Comparison of ENCODE assay signal across 20 cellular contexts in genomic region chr3:168398371-168399030, GRCh38.
DNase-seq lines count a peak whose midpoint lies in the region; TF ChIP-seq lines count a peak whose summit lies in the region.
"Had no signal": no experiment of that assay in that cellular context is flagged by ENCODE, and none has a peak within 500 bp of the region (broad histone marks: within the 10 kb centered on the region; RNA-seq: fewer than 3 reads in every experiment).

No MANE protein-coding gene starts in this region.

- no peaks in the 10 kb centered on the region for H3K36me3 Mint-ChIP-seq in CD14-positive monocyte
- H3K36me3 Mint-ChIP-seq: activated naive CD8-positive, alpha-beta T cell treated with anti-CD3 and anti-CD28 coated beads, Interleukin-2, amount 10 ng/mL, durations not matched to agents 7 days and 5 days; CD4-positive, alpha-beta memory T cell had no signal

- TF ChIP-seq CTCF in BJ (IDR thresholded peaks at IDR 0.05; ENCODE audit: insufficient read depth, low read depth, low read length) = no peak
- TF ChIP-seq CTCF in choroid plexus epithelial cell (conservative IDR thresholded peaks at IDR 0.05; ENCODE audit: low read depth, low read length) = no peak
- TF ChIP-seq CTCF in retinal pigment epithelial cell (conservative IDR thresholded peaks at IDR 0.05; ENCODE audit: low read depth, low read length) = no peak
- no peak for TF ChIP-seq CTCF in tibial artery (IDR thresholded peaks at IDR 0.05)
- no peak for TF ChIP-seq CTCF in CD14-positive monocyte (IDR thresholded peaks at IDR 0.05)

- no peak overlapping the region for H3K27ac ChIP-seq in tibial artery
- H3K27ac ChIP-seq: breast epithelium, heart left ventricle, SJSA1 had no signal

- CTCF ChIA-PET in BJ (lab: Yijun Ruan, JAX) = no interaction called here

- DNase-seq in BJ (ENCODE audit: low read depth) (peak; percentile 20), MG63 (peak; percentile 39), choroid plexus epithelial cell (ENCODE audit: low read depth) (peak; percentile 62), retinal pigment epithelial cell (ENCODE audit: low read depth) (peak; percentile 15), tibial artery (no peak), CD14-positive monocyte (ENCODE audit: low spot score) (no peak), midbrain (lab: John Stamatoyannopoulos, UW) (no peak)
- DNase-seq: activated CD4-positive, alpha-beta T cell treated with anti-CD3 and anti-CD28 coated beads for 1 hour; activated CD8-positive, alpha-beta T cell treated with anti-CD3 and anti-CD28 coated beads for 36 hours; activated effector memory CD4-positive, alpha-beta T cell treated with Interleukin-2 at 50 U/mL for 16 hours; activated naive CD8-positive, alpha-beta T cell treated with anti-CD3 and anti-CD28 coated beads, Interleukin-2, amount 10 ng/mL, durations not matched to agents 7 days and 5 days; CD4-positive, alpha-beta memory T cell; heart left ventricle; NCI-H146; NCI-H524 treated with DMSO at 0.1 percent for 48 hours; stimulated activated CD4-positive, alpha-beta T cell treated with anti-CD3 and anti-CD28 coated beads, Interleukin-1b, Interleukin-23, amount 100 ng/mL, for 48 hours had no signal

- H3K27me3 Mint-ChIP-seq in CD14-positive monocyte (ENCODE audit: low read depth in 3 of 3) = peaks cover 0 to 2% (median 0%) of the 10 kb centered on the region in 3 donors
- H3K27me3 Mint-ChIP-seq: activated CD8-positive, alpha-beta T cell treated with anti-CD3 and anti-CD28 coated beads for 36 hours; activated naive CD8-positive, alpha-beta T cell treated with anti-CD3 and anti-CD28 coated beads, Interleukin-2, amount 10 ng/mL, durations not matched to agents 7 days and 5 days; CD4-positive, alpha-beta memory T cell; dendritic cell treated with granulocyte-macrophage colony-stimulating factor and Interleukin-4, amounts not matched to agents 40 ng/mL and 50 ng/mL, for 4 days; progenitor cell of endocrine pancreas had no signal

- H3K9me3 ChIP-seq in MG63 (no peaks in the 10 kb centered on the region), tibial artery (no peaks in the 10 kb centered on the region)
- H3K9me3 ChIP-seq: breast epithelium, heart left ventricle, SJSA1 had no signal

- H3K36me3 ChIP-seq in BJ (ENCODE audit: control insufficient read depth, insufficient read depth, low read length) (no peaks in the 10 kb centered on the region), MG63 (no peaks in the 10 kb centered on the region), tibial artery (no peaks in the 10 kb centered on the region)
- H3K36me3 ChIP-seq: breast epithelium, heart left ventricle, SJSA1 had no signal

- no peak overlapping the region for H3K27ac Mint-ChIP-seq in CD14-positive monocyte
- H3K27ac Mint-ChIP-seq: activated CD8-positive, alpha-beta T cell treated with anti-CD3 and anti-CD28 coated beads for 36 hours; activated naive CD8-positive, alpha-beta T cell treated with anti-CD3 and anti-CD28 coated beads, Interleukin-2, amount 10 ng/mL, durations not matched to agents 7 days and 5 days; CD4-positive, alpha-beta memory T cell; dendritic cell treated with granulocyte-macrophage colony-stimulating factor and Interleukin-4, amounts not matched to agents 40 ng/mL and 50 ng/mL, for 4 days; progenitor cell of endocrine pancreas had no signal

- intact Hi-C loops in tibial artery (cut with DNase I; ENCODE audit: low total_unique reads) (loop anchor here (5.0 kb wide), 1 partner anchor 79 kb away; no protein-coding TSS in a partner anchor), CD14-positive monocyte (cut with micrococcal nuclease) (no loop called here)

- peaks cover 0 to 4% (median 2%) of the 10 kb centered on the region in 7 donors for H3K9me3 Mint-ChIP-seq in CD14-positive monocyte
- H3K9me3 Mint-ChIP-seq: activated CD8-positive, alpha-beta T cell treated with anti-CD3 and anti-CD28 coated beads for 36 hours; activated naive CD8-positive, alpha-beta T cell treated with anti-CD3 and anti-CD28 coated beads, Interleukin-2, amount 10 ng/mL, durations not matched to agents 7 days and 5 days; dendritic cell treated with granulocyte-macrophage colony-stimulating factor and Interleukin-4, amounts not matched to agents 40 ng/mL and 50 ng/mL, for 4 days had no signal

- POLR2A ChIA-PET in BJ (lab: Charles Lee) = no interaction called here

- H3K4me3 ChIP-seq in BJ (ENCODE audit: low read depth, low read length) (no peak overlapping the region), MG63 (no peak overlapping the region), choroid plexus epithelial cell (ENCODE audit: low read depth, low read length) (no peak overlapping the region), retinal pigment epithelial cell (ENCODE audit: low read length) (no peak overlapping the region), tibial artery (no peak overlapping the region)
- H3K4me3 ChIP-seq: breast epithelium, heart left ventricle, SJSA1 had no signal

- H3K4me3 Mint-ChIP-seq in CD14-positive monocyte = no peak overlapping the region
- H3K4me3 Mint-ChIP-seq: activated CD8-positive, alpha-beta T cell treated with anti-CD3 and anti-CD28 coated beads for 36 hours; activated naive CD8-positive, alpha-beta T cell treated with anti-CD3 and anti-CD28 coated beads, Interleukin-2, amount 10 ng/mL, durations not matched to agents 7 days and 5 days; CD4-positive, alpha-beta memory T cell; dendritic cell treated with granulocyte-macrophage colony-stimulating factor and Interleukin-4, amounts not matched to agents 40 ng/mL and 50 ng/mL, for 4 days had no signal

- H3K27me3 ChIP-seq in BJ (ENCODE audit: control insufficient read depth, insufficient read depth, low read length) (no peaks in the 10 kb centered on the region), MG63 (no peaks in the 10 kb centered on the region), tibial artery (no peaks in the 10 kb centered on the region)
- H3K27me3 ChIP-seq: breast epithelium, heart left ventricle, SJSA1 had no signal

- no peaks in the 10 kb centered on the region for H3K4me1 Mint-ChIP-seq in CD14-positive monocyte
- H3K4me1 Mint-ChIP-seq: activated naive CD8-positive, alpha-beta T cell treated with anti-CD3 and anti-CD28 coated beads, Interleukin-2, amount 10 ng/mL, durations not matched to agents 7 days and 5 days; CD4-positive, alpha-beta memory T cell had no signal

- no peaks in the 10 kb centered on the region for H3K4me1 ChIP-seq in tibial artery
- H3K4me1 ChIP-seq: breast epithelium, heart left ventricle, SJSA1 had no signal

Comparison
In these comparisons a context has a peak if more than half of its experiments do, and no peak if none do; other contexts are left out.
1. DNase-seq: peak in BJ (single experiment), MG63 (single experiment), choroid plexus epithelial cell (single experiment) and retinal pigment epithelial cell (single experiment); none in tibial artery (0 of 2), CD14-positive monocyte (single experiment) and midbrain (single experiment).